17 cellular contexts compared by ENCODE assay signal in the genomic region with DNA sequence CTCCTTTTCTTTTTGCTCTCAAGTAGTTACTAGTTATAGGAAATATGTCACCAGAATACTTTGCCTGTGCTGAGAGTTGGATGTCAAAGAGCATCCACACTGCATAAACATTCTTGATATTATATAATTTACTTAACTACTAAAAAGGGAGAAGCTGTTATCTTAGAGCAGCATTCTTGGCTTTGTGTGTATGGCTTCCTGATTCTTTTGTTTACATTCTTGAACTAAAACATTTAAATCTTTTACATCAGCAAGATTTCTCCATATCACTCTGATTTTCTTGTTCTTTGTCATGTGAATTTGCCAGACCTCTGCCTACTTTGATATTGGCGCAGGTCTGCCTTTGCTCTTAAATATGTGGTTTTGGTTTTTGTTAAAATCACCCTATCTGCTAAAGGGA. TPM values are rescaled to one million over a fixed set of nuclear protein-coding genes. Genes with fewer than 3 reads are reported as not detected.
DNase-seq lines count a peak whose midpoint lies in the region; TF ChIP-seq lines count a peak whose summit lies in the region.
"Had no signal": no experiment of that assay in that cellular context is flagged by ENCODE, and none has a peak within 500 bp of the region (broad histone marks: within the 10 kb centered on the region; RNA-seq: fewer than 3 reads in every experiment).

No MANE protein-coding gene starts in this region.

- H3K36me3 ChIP-seq in brain microvascular endothelial cell (replicated peaks) (peaks cover 6% of the 10 kb centered on the region), mesenchymal stem cell (ENCODE audit: control insufficient read depth in 1 of 2, insufficient read depth in 2 of 2, low read depth in 1 of 2, low read length in 2 of 2) (peaks cover 3 to 53% of the 10 kb centered on the region in 2 experiments)

- no peaks in the 10 kb centered on the region for H3K4me1 Mint-ChIP-seq in glutamatergic neuron (ENCODE audit: low read depth, unreplicated experiment)

- no peaks in the 10 kb centered on the region for H3K36me3 Mint-ChIP-seq in glutamatergic neuron (ENCODE audit: unreplicated experiment)

- no peak overlapping the region for H2AK5ac ChIP-seq in mesenchymal stem cell (ENCODE audit: low read length, severe bottlenecking)

- no peaks in the 10 kb centered on the region for H3K27me3 ChIP-seq in brain microvascular endothelial cell (replicated peaks)
- H3K27me3 ChIP-seq in mesenchymal stem cell (ENCODE audit: control insufficient read depth in 1 of 2, insufficient read depth in 1 of 2, low read length in 2 of 2), result no peaks in the 10 kb centered on the region
- H3K27me3 ChIP-seq: left lung, stomach had no signal

- H4K8ac ChIP-seq in mesenchymal stem cell (ENCODE audit: low read length), result no peak overlapping the region

- H3K18ac ChIP-seq in mesenchymal stem cell (ENCODE audit: low read depth in 1 of 2, low read length in 2 of 2), result no peak overlapping the region

- H3K4ac ChIP-seq in mesenchymal stem cell (ENCODE audit: low read depth in 1 of 2, low read length in 2 of 2), result no peak overlapping the region

- no peaks in the 10 kb centered on the region for H3K9me3 ChIP-seq in mesenchymal stem cell (ENCODE audit: control insufficient read depth, low read length)
- H3K9me3 ChIP-seq: left lung, psoas muscle, stomach had no signal

- H3K4me2 ChIP-seq in mesenchymal stem cell (ENCODE audit: low read length, poor library complexity, severe bottlenecking), result no peak overlapping the region

- no peak overlapping the region for H3K4me3 Mint-ChIP-seq in glutamatergic neuron (ENCODE audit: unreplicated experiment)
- H3K4me3 Mint-ChIP-seq: T-cell had no signal

- DNase-seq in AG08396 (ENCODE audit: low spot score) (peak; percentile 8), brain microvascular endothelial cell (peak; percentile 17), mesenchymal stem cell (peak; percentile 62), NOMO-1 (lab: John Stamatoyannopoulos, UW; ENCODE audit: unreplicated experiment in 2 of 2) (no peak), glutamatergic neuron (no peak), HuH-7.5 (ENCODE audit: low spot score) (no peak)
- peak; percentile 6 for DNase-seq in Jurkat, Clone E6-1 (ENCODE audit: low read depth, low spot score)
- no peak for DNase-seq in stimulated activated CD8-positive, alpha-beta memory T cell treated with anti-CD3 and anti-CD28 coated beads, Interleukin-4, amount 100 ng/mL, for 48 hours
- DNase-seq: activated CD4-positive, alpha-beta T cell treated with anti-CD3 and anti-CD28 coated beads for 1 hour; activated CD8-positive, alpha-beta memory T cell treated with anti-CD3 and anti-CD28 coated beads, Interleukin-2, amount 50 U/mL, for 4 hours; activated naive CD4-positive, alpha-beta T cell; left lung; NCI-H1417; psoas muscle; stomach; T-cell had no signal

- no peak overlapping the region for H2BK15ac ChIP-seq in mesenchymal stem cell (ENCODE audit: low read depth, poor library complexity, severe bottlenecking)

- H4K91ac ChIP-seq in mesenchymal stem cell (ENCODE audit: low read length), result no peak overlapping the region

- TF ChIP-seq CTCF in brain microvascular endothelial cell (IDR thresholded peaks at IDR 0.05; ENCODE audit: low read depth, low read length, missing control alignments), result no peak
- TF ChIP-seq CTCF in glutamatergic neuron (IDR thresholded peaks at IDR 0.05; ENCODE audit: partially characterized antibody, unreplicated experiment), result no peak

- in situ Hi-C loops in brain microvascular endothelial cell (cut with HindIII; ENCODE audit: low pct_ligation_motif_present, low sequenced_read_pairs), result no loop called here

- no peak overlapping the region for H3K27ac ChIP-seq in brain microvascular endothelial cell
- no peak overlapping the region for H3K27ac ChIP-seq in mesenchymal stem cell (ENCODE audit: low read length, poor library complexity, severe bottlenecking)
- H3K27ac ChIP-seq: left lung, psoas muscle had no signal

- H3K4me3 ChIP-seq in Jurkat, Clone E6-1 (ENCODE audit: low read length), result no peak overlapping the region
- H3K4me3 ChIP-seq in brain microvascular endothelial cell (ENCODE audit: low read depth, low read length) (no peak overlapping the region), mesenchymal stem cell (ENCODE audit: insufficient read depth in 1 of 2, low read depth in 1 of 2, low read length in 2 of 2) (no peak overlapping the region)
- H3K4me3 ChIP-seq: GM12878, left lung, psoas muscle, stomach had no signal

- WGBS in mesenchymal stem cell, result 80% methylated on average over 1 of the region's 1 CpG

- H3K4me1 ChIP-seq in mesenchymal stem cell (ENCODE audit: control insufficient read depth, insufficient read depth, low read depth, low read length), result no peaks in the 10 kb centered on the region
- H3K4me1 ChIP-seq: psoas muscle had no signal

- H2BK12ac ChIP-seq in mesenchymal stem cell (ENCODE audit: low read length in 2 of 2), result no peak overlapping the region

- H3K23ac ChIP-seq in mesenchymal stem cell (ENCODE audit: low read length in 2 of 2), result no peak overlapping the region

- H2BK120ac ChIP-seq in mesenchymal stem cell (ENCODE audit: low read depth, low read length), result no peak overlapping the region

- H3K27me3 Mint-ChIP-seq in glutamatergic neuron (ENCODE audit: unreplicated experiment), result no peaks in the 10 kb centered on the region
- H3K27me3 Mint-ChIP-seq: T-cell had no signal

- H2AFZ ChIP-seq in mesenchymal stem cell (ENCODE audit: low read depth, low read length), result no peak overlapping the region

- no peak overlapping the region for H2BK5ac ChIP-seq in mesenchymal stem cell (ENCODE audit: low read depth, low read length, poor library complexity, severe bottlenecking)

- H3K79me1 ChIP-seq in mesenchymal stem cell (replicated peaks; ENCODE audit: low read length, poor library complexity, severe bottlenecking), result no peaks in the 10 kb centered on the region

- no peak overlapping the region for H3K9ac ChIP-seq in mesenchymal stem cell (ENCODE audit: low read length)

- H3K27ac Mint-ChIP-seq in glutamatergic neuron (ENCODE audit: unreplicated experiment), result no peak overlapping the region

- no peak overlapping the region for H3K14ac ChIP-seq in mesenchymal stem cell (ENCODE audit: low read length in 2 of 2)

- no peaks in the 10 kb centered on the region for H3K9me3 Mint-ChIP-seq in glutamatergic neuron (ENCODE audit: unreplicated experiment)
- H3K9me3 Mint-ChIP-seq: T-cell had no signal

RNA-seq across cellular contexts. Expression of gene SUCO, which starts 48.8 kb away (rescaled TPM):
- 10.3 TPM for polyA plus RNA-seq in Jurkat, Clone E6-1 (2012; ENCODE audit: insufficient read depth, insufficient read length)
- polyA plus RNA-seq in mesenchymal stem cell (2013, experiment 1 of 2), result 24.0 TPM
- polyA plus RNA-seq in mesenchymal stem cell (2013, experiment 2 of 2), result 23.6 TPM
- 51.7 TPM for total RNA-seq in glutamatergic neuron (ENCODE audit: unreplicated experiment)

Comparison
In these comparisons a context has a peak if more than half of its experiments do, and no peak if none do; other contexts are left out.
1. DNase-seq: peak in AG08396 (single experiment), Jurkat, Clone E6-1 (single experiment), brain microvascular endothelial cell (single experiment) and mesenchymal stem cell (single experiment); none in stimulated activated CD8-positive, alpha-beta memory T cell treated with anti-CD3 and anti-CD28 coated beads, Interleukin-4, amount 100 ng/mL, for 48 hours (single experiment), NOMO-1 (0 of 2), glutamatergic neuron (single experiment) and HuH-7.5 (single experiment).